In the genomic region with DNA sequence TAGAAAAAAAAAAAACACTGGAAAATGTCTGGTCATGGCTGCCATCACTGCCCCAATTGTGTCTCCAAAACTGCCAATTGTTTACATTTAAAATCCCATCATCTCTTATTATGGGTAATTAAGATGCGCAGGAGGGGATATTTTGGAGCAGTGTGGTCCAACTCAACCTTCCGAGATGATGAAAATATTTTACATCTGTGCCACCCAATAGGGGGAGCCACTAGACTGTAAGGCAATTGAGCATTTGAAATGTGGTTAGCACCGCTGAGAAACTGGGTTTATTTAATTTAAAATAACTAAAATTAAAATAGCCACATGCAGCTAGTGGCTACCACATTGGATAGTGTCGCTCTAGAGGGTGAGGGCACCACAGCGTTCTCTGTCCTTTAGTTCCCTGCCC, we compare ENCODE assay signal across 1 cellular context.
TF ChIP-seq lines count a peak whose summit lies in the region.

No MANE protein-coding gene starts in this region.

TF ChIP-seq in H1, 55 proteins besides CTCF, POLR2A, EP300 and RAD21:
- TF ChIP-seq CHD1 (IDR thresholded peaks at IDR 0.05; ENCODE audit: low read depth, low read length) = no peak
- TF ChIP-seq KDM4A (IDR thresholded peaks at IDR 0.05; ENCODE audit: low read depth, low read length, severe bottlenecking) = no peak
- no peak for TF ChIP-seq SIX5 (IDR thresholded peaks at IDR 0.05; ENCODE audit: low read depth, low read length)
- TF ChIP-seq CTBP2 (IDR thresholded peaks at IDR 0.05; ENCODE audit: borderline replicate concordance, insufficient read depth, insufficient read length, low read length) = no peak
- TF ChIP-seq, protein P1, sequence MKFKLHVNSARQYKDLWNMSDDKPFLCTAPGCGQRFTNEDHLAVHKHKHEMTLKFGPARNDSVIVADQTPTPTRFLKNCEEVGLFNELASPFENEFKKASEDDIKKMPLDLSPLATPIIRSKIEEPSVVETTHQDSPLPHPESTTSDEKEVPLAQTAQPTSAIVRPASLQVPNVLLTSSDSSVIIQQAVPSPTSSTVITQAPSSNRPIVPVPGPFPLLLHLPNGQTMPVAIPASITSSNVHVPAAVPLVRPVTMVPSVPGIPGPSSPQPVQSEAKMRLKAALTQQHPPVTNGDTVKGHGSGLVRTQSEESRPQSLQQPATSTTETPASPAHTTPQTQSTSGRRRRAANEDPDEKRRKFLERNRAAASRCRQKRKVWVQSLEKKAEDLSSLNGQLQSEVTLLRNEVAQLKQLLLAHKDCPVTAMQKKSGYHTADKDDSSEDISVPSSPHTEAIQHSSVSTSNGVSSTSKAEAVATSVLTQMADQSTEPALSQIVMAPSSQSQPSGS (IDR thresholded peaks at IDR 0.05; ENCODE audit: low read length) = no peak
- TF ChIP-seq KDM1A (IDR thresholded peaks at IDR 0.05; ENCODE audit: borderline replicate concordance, low read length) = no peak
- TF ChIP-seq CBX5 (IDR thresholded peaks at IDR 0.05; ENCODE audit: low read depth, low read length) = no peak
- no peak for TF ChIP-seq FOSL1 (IDR thresholded peaks at IDR 0.05; ENCODE audit: insufficient read depth, low read depth, low read length)
- no peak for TF ChIP-seq SRF (IDR thresholded peaks at IDR 0.05; ENCODE audit: low read depth, low read length)
- TF ChIP-seq, protein P2, sequence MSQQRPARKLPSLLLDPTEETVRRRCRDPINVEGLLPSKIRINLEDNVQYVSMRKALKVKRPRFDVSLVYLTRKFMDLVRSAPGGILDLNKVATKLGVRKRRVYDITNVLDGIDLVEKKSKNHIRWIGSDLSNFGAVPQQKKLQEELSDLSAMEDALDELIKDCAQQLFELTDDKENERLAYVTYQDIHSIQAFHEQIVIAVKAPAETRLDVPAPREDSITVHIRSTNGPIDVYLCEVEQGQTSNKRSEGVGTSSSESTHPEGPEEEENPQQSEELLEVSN (IDR thresholded peaks at IDR 0.05) = no peak
- no peak for TF ChIP-seq SP1 (IDR thresholded peaks at IDR 0.05; ENCODE audit: low read depth, low read length)
- no peak for TF ChIP-seq GABPA (IDR thresholded peaks at IDR 0.05; ENCODE audit: borderline replicate concordance, insufficient read depth, low read length)
